1 cellular context compared by ENCODE assay signal in the genomic region with DNA sequence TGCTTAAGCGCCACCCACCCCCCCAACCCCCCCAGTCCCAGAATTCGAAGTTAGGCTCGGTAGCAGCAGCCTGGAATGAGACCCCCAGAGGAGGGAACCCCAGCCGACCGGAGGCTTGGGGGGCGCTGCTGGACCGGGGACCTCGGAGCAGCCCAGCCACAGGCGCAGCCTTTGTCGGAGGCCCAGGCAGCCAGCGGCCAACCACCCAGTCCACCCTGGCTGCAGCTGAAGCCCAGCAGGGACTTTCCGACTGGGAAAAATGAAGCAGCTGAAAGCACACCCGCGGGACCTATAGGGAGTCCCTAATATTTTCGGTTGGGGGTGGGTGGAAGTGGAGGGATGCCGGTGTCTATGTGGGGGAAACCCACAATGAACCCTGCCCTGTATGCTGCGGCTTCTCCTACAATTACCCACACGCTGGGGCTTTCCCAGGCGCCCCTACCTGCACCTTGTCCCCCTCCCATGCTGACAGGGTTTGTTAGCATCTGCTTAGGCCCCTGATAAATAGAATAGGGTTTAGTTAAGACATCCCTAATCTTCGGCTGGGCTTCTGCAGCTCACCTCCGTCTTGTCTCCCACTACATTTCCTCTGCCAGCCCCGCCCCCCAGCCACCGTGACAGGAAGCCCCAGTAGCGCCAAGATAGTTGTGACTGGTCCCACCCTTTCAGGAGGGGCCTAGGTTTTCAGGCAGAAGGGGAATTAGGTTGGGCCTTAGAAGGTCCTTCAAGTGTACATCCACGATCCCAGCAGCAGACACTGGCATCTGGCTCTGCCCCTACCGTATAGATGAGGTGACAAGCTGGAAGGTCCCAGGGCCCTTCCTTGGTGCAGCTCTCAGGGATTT.
A peak's percentile ranks its signal among the peaks of the same experiment; 100 is the strongest.
TF ChIP-seq lines count a peak whose summit lies in the region.

No MANE protein-coding gene starts in this region.

TF ChIP-seq in GM12878, 131 proteins besides CTCF, POLR2A, EP300 and RAD21 (continued from another document and continues in another):
- TF ChIP-seq, protein P1, sequence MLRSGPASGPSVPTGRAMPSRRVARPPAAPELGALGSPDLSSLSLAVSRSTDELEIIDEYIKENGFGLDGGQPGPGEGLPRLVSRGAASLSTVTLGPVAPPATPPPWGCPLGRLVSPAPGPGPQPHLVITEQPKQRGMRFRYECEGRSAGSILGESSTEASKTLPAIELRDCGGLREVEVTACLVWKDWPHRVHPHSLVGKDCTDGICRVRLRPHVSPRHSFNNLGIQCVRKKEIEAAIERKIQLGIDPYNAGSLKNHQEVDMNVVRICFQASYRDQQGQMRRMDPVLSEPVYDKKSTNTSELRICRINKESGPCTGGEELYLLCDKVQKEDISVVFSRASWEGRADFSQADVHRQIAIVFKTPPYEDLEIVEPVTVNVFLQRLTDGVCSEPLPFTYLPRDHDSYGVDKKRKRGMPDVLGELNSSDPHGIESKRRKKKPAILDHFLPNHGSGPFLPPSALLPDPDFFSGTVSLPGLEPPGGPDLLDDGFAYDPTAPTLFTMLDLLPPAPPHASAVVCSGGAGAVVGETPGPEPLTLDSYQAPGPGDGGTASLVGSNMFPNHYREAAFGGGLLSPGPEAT (IDR thresholded peaks at IDR 0.05; ENCODE audit: low read depth): peak; percentile 79
- TF ChIP-seq, protein P2, sequence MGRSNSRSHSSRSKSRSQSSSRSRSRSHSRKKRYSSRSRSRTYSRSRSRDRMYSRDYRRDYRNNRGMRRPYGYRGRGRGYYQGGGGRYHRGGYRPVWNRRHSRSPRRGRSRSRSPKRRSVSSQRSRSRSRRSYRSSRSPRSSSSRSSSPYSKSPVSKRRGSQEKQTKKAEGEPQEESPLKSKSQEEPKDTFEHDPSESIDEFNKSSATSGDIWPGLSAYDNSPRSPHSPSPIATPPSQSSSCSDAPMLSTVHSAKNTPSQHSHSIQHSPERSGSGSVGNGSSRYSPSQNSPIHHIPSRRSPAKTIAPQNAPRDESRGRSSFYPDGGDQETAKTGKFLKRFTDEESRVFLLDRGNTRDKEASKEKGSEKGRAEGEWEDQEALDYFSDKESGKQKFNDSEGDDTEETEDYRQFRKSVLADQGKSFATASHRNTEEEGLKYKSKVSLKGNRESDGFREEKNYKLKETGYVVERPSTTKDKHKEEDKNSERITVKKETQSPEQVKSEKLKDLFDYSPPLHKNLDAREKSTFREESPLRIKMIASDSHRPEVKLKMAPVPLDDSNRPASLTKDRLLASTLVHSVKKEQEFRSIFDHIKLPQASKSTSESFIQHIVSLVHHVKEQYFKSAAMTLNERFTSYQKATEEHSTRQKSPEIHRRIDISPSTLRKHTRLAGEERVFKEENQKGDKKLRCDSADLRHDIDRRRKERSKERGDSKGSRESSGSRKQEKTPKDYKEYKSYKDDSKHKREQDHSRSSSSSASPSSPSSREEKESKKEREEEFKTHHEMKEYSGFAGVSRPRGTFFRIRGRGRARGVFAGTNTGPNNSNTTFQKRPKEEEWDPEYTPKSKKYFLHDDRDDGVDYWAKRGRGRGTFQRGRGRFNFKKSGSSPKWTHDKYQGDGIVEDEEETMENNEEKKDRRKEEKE (IDR thresholded peaks at IDR 0.05): no peak
- TF ChIP-seq, protein P3, sequence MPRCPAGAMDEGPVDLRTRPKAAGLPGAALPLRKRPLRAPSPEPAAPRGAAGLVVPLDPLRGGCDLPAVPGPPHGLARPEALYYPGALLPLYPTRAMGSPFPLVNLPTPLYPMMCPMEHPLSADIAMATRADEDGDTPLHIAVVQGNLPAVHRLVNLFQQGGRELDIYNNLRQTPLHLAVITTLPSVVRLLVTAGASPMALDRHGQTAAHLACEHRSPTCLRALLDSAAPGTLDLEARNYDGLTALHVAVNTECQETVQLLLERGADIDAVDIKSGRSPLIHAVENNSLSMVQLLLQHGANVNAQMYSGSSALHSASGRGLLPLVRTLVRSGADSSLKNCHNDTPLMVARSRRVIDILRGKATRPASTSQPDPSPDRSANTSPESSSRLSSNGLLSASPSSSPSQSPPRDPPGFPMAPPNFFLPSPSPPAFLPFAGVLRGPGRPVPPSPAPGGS (IDR thresholded peaks at IDR 0.05; ENCODE audit: borderline replicate concordance, insufficient read depth, low read depth, low read length, poor library complexity, severe bottlenecking): peak; percentile 78
- TF ChIP-seq NRF1 (conservative IDR thresholded peaks at IDR 0.05; ENCODE audit: low read depth, low read length): no peak
- TF ChIP-seq, protein P4, sequence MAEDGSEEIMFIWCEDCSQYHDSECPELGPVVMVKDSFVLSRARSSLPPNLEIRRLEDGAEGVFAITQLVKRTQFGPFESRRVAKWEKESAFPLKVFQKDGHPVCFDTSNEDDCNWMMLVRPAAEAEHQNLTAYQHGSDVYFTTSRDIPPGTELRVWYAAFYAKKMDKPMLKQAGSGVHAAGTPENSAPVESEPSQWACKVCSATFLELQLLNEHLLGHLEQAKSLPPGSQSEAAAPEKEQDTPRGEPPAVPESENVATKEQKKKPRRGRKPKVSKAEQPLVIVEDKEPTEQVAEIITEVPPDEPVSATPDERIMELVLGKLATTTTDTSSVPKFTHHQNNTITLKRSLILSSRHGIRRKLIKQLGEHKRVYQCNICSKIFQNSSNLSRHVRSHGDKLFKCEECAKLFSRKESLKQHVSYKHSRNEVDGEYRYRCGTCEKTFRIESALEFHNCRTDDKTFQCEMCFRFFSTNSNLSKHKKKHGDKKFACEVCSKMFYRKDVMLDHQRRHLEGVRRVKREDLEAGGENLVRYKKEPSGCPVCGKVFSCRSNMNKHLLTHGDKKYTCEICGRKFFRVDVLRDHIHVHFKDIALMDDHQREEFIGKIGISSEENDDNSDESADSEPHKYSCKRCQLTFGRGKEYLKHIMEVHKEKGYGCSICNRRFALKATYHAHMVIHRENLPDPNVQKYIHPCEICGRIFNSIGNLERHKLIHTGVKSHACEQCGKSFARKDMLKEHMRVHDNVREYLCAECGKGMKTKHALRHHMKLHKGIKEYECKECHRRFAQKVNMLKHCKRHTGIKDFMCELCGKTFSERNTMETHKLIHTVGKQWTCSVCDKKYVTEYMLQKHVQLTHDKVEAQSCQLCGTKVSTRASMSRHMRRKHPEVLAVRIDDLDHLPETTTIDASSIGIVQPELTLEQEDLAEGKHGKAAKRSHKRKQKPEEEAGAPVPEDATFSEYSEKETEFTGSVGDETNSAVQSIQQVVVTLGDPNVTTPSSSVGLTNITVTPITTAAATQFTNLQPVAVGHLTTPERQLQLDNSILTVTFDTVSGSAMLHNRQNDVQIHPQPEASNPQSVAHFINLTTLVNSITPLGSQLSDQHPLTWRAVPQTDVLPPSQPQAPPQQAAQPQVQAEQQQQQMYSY (CRISPR knock-in tag; IDR thresholded peaks at IDR 0.05): no peak
- TF ChIP-seq KDM1A (IDR thresholded peaks at IDR 0.05; ENCODE audit: borderline replicate concordance): no peak
- TF ChIP-seq, protein P5, sequence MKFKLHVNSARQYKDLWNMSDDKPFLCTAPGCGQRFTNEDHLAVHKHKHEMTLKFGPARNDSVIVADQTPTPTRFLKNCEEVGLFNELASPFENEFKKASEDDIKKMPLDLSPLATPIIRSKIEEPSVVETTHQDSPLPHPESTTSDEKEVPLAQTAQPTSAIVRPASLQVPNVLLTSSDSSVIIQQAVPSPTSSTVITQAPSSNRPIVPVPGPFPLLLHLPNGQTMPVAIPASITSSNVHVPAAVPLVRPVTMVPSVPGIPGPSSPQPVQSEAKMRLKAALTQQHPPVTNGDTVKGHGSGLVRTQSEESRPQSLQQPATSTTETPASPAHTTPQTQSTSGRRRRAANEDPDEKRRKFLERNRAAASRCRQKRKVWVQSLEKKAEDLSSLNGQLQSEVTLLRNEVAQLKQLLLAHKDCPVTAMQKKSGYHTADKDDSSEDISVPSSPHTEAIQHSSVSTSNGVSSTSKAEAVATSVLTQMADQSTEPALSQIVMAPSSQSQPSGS (IDR thresholded peaks at IDR 0.05; ENCODE audit: low read length): no peak; the same call in 1 of the 2 replicates
- no peak for TF ChIP-seq ZNF622 (IDR thresholded peaks at IDR 0.05)
- TF ChIP-seq ZNF217 (IDR thresholded peaks at IDR 0.05): no peak
- TF ChIP-seq CEBPB (IDR thresholded peaks at IDR 0.05; ENCODE audit: borderline replicate concordance in 1 of 2, low read depth in 2 of 2, low read length in 2 of 2): no peak
- TF ChIP-seq SIX5 (IDR thresholded peaks at IDR 0.05; ENCODE audit: low read depth, low read length, severe bottlenecking): no peak
- TF ChIP-seq TAF1 (IDR thresholded peaks at IDR 0.05; ENCODE audit: borderline replicate concordance, low read depth, low read length): no peak
- no peak for TF ChIP-seq SUPT20H (IDR thresholded peaks at IDR 0.05; ENCODE audit: borderline replicate concordance, control insufficient read depth, low read depth, low read length)
- no peak for TF ChIP-seq SPI1 (IDR thresholded peaks at IDR 0.05; ENCODE audit: borderline replicate concordance, insufficient read depth, low read depth, low read length)
- TF ChIP-seq SMC3 (IDR thresholded peaks at IDR 0.05; ENCODE audit: borderline replicate concordance, low read length): no peak
- no peak for TF ChIP-seq PAX5 (IDR thresholded peaks at IDR 0.05; ENCODE audit: borderline replicate concordance, low read depth, low read length)
- TF ChIP-seq, protein P6, sequence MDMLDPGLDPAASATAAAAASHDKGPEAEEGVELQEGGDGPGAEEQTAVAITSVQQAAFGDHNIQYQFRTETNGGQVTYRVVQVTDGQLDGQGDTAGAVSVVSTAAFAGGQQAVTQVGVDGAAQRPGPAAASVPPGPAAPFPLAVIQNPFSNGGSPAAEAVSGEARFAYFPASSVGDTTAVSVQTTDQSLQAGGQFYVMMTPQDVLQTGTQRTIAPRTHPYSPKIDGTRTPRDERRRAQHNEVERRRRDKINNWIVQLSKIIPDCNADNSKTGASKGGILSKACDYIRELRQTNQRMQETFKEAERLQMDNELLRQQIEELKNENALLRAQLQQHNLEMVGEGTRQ (IDR thresholded peaks at IDR 0.05; ENCODE audit: borderline replicate concordance, low read depth, low read length): no peak
- TF ChIP-seq HDAC6 (IDR thresholded peaks at IDR 0.05; ENCODE audit: unreplicated experiment): no peak
- TF ChIP-seq SIN3A (IDR thresholded peaks at IDR 0.05; ENCODE audit: low read depth, low read length): no peak; the same call in 1 of the 2 replicates
- TF ChIP-seq HDAC2 (IDR thresholded peaks at IDR 0.05): no peak
- TF ChIP-seq ESRRA (IDR thresholded peaks at IDR 0.05; ENCODE audit: low read length): no peak
- TF ChIP-seq, protein P7, sequence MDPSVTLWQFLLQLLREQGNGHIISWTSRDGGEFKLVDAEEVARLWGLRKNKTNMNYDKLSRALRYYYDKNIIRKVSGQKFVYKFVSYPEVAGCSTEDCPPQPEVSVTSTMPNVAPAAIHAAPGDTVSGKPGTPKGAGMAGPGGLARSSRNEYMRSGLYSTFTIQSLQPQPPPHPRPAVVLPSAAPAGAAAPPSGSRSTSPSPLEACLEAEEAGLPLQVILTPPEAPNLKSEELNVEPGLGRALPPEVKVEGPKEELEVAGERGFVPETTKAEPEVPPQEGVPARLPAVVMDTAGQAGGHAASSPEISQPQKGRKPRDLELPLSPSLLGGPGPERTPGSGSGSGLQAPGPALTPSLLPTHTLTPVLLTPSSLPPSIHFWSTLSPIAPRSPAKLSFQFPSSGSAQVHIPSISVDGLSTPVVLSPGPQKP (IDR thresholded peaks at IDR 0.05; ENCODE audit: low read depth, low read length): no peak
- no peak for TF ChIP-seq MYC (IDR thresholded peaks at IDR 0.05; ENCODE audit: insufficient read depth, insufficient read length, insufficient replicate concordance, low read length, severe bottlenecking)
- TF ChIP-seq KLF5 (IDR thresholded peaks at IDR 0.05; ENCODE audit: partially characterized antibody): no peak
- no peak for TF ChIP-seq TARDBP (IDR thresholded peaks at IDR 0.05; ENCODE audit: borderline replicate concordance)
- TF ChIP-seq, protein P8, sequence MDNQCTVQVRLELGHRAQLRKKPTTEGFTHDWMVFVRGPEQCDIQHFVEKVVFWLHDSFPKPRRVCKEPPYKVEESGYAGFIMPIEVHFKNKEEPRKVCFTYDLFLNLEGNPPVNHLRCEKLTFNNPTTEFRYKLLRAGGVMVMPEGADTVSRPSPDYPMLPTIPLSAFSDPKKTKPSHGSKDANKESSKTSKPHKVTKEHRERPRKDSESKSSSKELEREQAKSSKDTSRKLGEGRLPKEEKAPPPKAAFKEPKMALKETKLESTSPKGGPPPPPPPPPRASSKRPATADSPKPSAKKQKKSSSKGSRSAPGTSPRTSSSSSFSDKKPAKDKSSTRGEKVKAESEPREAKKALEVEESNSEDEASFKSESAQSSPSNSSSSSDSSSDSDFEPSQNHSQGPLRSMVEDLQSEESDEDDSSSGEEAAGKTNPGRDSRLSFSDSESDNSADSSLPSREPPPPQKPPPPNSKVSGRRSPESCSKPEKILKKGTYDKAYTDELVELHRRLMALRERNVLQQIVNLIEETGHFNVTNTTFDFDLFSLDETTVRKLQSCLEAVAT (IDR thresholded peaks at IDR 0.05): no peak
- TF ChIP-seq, protein P9, sequence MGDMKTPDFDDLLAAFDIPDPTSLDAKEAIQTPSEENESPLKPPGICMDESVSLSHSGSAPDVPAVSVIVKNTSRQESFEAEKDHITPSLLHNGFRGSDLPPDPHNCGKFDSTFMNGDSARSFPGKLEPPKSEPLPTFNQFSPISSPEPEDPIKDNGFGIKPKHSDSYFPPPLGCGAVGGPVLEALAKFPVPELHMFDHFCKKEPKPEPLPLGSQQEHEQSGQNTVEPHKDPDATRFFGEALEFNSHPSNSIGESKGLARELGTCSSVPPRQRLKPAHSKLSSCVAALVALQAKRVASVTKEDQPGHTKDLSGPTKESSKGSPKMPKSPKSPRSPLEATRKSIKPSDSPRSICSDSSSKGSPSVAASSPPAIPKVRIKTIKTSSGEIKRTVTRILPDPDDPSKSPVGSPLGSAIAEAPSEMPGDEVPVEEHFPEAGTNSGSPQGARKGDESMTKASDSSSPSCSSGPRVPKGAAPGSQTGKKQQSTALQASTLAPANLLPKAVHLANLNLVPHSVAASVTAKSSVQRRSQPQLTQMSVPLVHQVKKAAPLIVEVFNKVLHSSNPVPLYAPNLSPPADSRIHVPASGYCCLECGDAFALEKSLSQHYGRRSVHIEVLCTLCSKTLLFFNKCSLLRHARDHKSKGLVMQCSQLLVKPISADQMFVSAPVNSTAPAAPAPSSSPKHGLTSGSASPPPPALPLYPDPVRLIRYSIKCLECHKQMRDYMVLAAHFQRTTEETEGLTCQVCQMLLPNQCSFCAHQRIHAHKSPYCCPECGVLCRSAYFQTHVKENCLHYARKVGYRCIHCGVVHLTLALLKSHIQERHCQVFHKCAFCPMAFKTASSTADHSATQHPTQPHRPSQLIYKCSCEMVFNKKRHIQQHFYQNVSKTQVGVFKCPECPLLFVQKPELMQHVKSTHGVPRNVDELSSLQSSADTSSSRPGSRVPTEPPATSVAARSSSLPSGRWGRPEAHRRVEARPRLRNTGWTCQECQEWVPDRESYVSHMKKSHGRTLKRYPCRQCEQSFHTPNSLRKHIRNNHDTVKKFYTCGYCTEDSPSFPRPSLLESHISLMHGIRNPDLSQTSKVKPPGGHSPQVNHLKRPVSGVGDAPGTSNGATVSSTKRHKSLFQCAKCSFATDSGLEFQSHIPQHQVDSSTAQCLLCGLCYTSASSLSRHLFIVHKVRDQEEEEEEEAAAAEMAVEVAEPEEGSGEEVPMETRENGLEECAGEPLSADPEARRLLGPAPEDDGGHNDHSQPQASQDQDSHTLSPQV (IDR thresholded peaks at IDR 0.05): no peak
- TF ChIP-seq JUND (IDR thresholded peaks at IDR 0.05; ENCODE audit: low read depth, low read length): no peak
- TF ChIP-seq POU2F2 (IDR thresholded peaks at IDR 0.05; ENCODE audit: borderline replicate concordance, low read depth, low read length): no peak
- TF ChIP-seq MEF2A (IDR thresholded peaks at IDR 0.05; ENCODE audit: insufficient read depth, low read depth, low read length): no peak
- TF ChIP-seq CBFB (IDR thresholded peaks at IDR 0.05; ENCODE audit: low read depth): no peak
